Comparison of ENCODE assay signal across 29 cellular contexts in the genomic region with DNA sequence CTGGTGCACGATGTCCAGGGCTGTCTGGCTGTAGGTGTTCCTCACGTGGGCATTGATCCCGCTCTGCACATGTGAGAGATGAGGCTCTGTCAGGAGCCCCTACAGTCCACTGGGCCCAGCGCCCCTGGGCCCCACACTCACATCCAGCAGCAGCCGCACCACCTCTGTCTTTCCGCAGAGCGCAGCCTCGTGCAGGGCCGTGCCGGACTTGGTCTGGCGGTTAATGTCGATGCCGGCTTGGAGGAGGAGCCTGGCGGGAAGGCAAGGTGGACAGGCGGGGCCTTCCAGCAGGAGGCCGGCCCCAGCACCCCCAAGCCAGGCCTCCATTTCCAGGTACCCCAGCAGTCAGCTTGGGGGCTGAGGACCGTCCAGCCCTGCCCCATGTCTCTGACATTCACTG.
"Had no signal": no experiment of that assay in that cellular context is flagged by ENCODE, and none has a peak within 500 bp of the region (broad histone marks: within the 10 kb centered on the region; RNA-seq: fewer than 3 reads in every experiment).

No MANE protein-coding gene starts in this region.

- H3K36me3 ChIP-seq: brain microvascular endothelial cell, esophagus muscularis mucosa, gastrocnemius medialis had no signal

- ATAC-seq: activated T-cell treated with anti-CD3 and anti-CD28 coated beads, Interleukin-2, amount 50 U/mL, for 72 hours; activated T-helper 17 cell treated with anti-CD3 and anti-CD28 coated beads, Interleukin-2, amount 50 U/mL, for 72 hours; foreskin keratinocyte; gastrocnemius medialis had no signal

- FAIRE-seq: astrocyte, bronchial epithelial cell had no signal

- H3K9me3 ChIP-seq: esophagus muscularis mucosa, gastrocnemius medialis had no signal

- DNase-seq: activated CD4-positive, alpha-beta memory T cell treated with anti-CD3 and anti-CD28 coated beads, Interleukin-2, amount 10 ng/mL, durations not matched to agents 7 days and 5 days; activated CD4-positive, alpha-beta T cell treated with anti-CD3 and anti-CD28 coated beads for 1 hour; activated CD4-positive, alpha-beta T cell treated with anti-CD3 and anti-CD28 coated beads for 4 hours; activated CD4-positive, alpha-beta T cell treated with anti-CD3 and anti-CD28 coated beads, Interleukin-2, amount 10 ng/mL, durations not matched to agents 7 days and 5 days; activated CD4-positive, alpha-beta T cell treated with anti-CD3 and anti-CD28 coated beads, Interleukin-2, amount 50 U/mL, for 4 hours; activated CD8-positive, alpha-beta memory T cell treated with anti-CD3 and anti-CD28 coated beads, Interleukin-2, amount 50 U/mL, for 48 hours; activated effector memory CD4-positive, alpha-beta T cell treated with Interleukin-2 at 50 U/mL for 16 hours; activated gamma-delta T cell treated with Interleukin-2 at 50 U/mL for 16 hours; activated naive CD4-positive, alpha-beta T cell treated with anti-CD3 and anti-CD28 coated beads, Interleukin-2, amount 50 U/mL, for 16 hours; activated naive CD4-positive, alpha-beta T cell treated with Interleukin-2 at 50 U/mL for 16 hours; activated T-cell treated with anti-CD3 and anti-CD28 coated beads for 4 hours; activated T-cell treated with anti-CD3 and anti-CD28 coated beads, Interleukin-2, amount 50 U/mL, for 24 hours; activated T-cell treated with anti-CD3 and anti-CD28 coated beads, Interleukin-2, amount 50 U/mL, for 72 hours; amniotic stem cell; anterior cingulate cortex; brain microvascular endothelial cell; dorsolateral prefrontal cortex; effector memory CD4-positive, alpha-beta T cell; endodermal cell; erythroblast; foreskin keratinocyte; gastrocnemius medialis; head of caudate nucleus; T-helper 2 cell had no signal

- H3K4me3 ChIP-seq: coronary artery, dorsolateral prefrontal cortex, esophagus muscularis mucosa, gastrocnemius medialis had no signal

- H3K4me1 ChIP-seq: esophagus muscularis mucosa, foreskin keratinocyte, gastrocnemius medialis had no signal

- H3K27me3 ChIP-seq: brain microvascular endothelial cell, dorsolateral prefrontal cortex, esophagus muscularis mucosa, gastrocnemius medialis had no signal

- H3K27ac ChIP-seq: brain microvascular endothelial cell, coronary artery, dorsolateral prefrontal cortex, esophagus muscularis mucosa, foreskin keratinocyte, gastrocnemius medialis had no signal
